Comparison of ENCODE assay signal across 8 cellular contexts in genomic region chr14:30994681-30995620, GRCh38. TPM values are rescaled to one million over a fixed set of nuclear protein-coding genes. Genes with fewer than 3 reads are reported as not detected.
A peak's percentile ranks its signal among the peaks of the same experiment; 100 is the strongest.
DNase-seq lines count a peak whose midpoint lies in the region; ATAC-seq, FAIRE-seq and TF ChIP-seq lines count a peak whose summit lies in the region.

No MANE protein-coding gene starts in this region.

- H3K9me1 ChIP-seq in keratinocyte (ENCODE audit: control insufficient read depth, extremely low read depth, insufficient read depth, low read length), result no peaks in the 10 kb centered on the region

- H4K20me1 ChIP-seq in keratinocyte (ENCODE audit: control insufficient read depth, extremely low read depth, insufficient read depth, low read length), result peaks cover 33% of the 10 kb centered on the region

- H3K9me3 ChIP-seq in RWPE2 (ENCODE audit: severe bottlenecking) (peaks cover 18% of the 10 kb centered on the region), keratinocyte (ENCODE audit: control insufficient read depth, low read depth, low read length) (no peaks in the 10 kb centered on the region)

- H3K4me2 ChIP-seq in keratinocyte (ENCODE audit: control insufficient read depth, extremely low read depth, insufficient read depth, low read depth, low read length), result peak overlapping the region; percentile 43

- H3K4me3 ChIP-seq in RWPE2 (ENCODE audit: severe bottlenecking), result no peak overlapping the region
- H3K4me3 ChIP-seq in keratinocyte (ENCODE audit: control insufficient read depth in 2 of 3, extremely low read depth in 1 of 3, insufficient read depth in 2 of 3, low read depth in 1 of 3, low read length in 3 of 3), result no peak overlapping the region

- H2AFZ ChIP-seq in keratinocyte (ENCODE audit: control insufficient read depth, low read length), result no peak overlapping the region

- TF ChIP-seq CTCF in RWPE2 (IDR thresholded peaks at IDR 0.05; ENCODE audit: poor library complexity, severe bottlenecking), result no peak
- TF ChIP-seq CTCF in keratinocyte (optimal IDR thresholded peaks at IDR 0.05 in 1 of 3, IDR thresholded peaks at IDR 0.05 in 1 of 3, conservative IDR thresholded peaks at IDR 0.05 in 1 of 3; ENCODE audit: extremely low read depth in 1 of 3, insufficient read depth in 2 of 3, low read length in 3 of 3), result no peak

- H3K27ac ChIP-seq in RWPE2 (ENCODE audit: poor library complexity, severe bottlenecking), result peak overlapping the region; percentile 35
- peak overlapping the region; percentile 66 for H3K27ac ChIP-seq in keratinocyte (ENCODE audit: control insufficient read depth, insufficient read depth, low read length)

- peaks cover 33% of the 10 kb centered on the region for H3K36me3 ChIP-seq in RWPE2 (ENCODE audit: low read depth)
- peaks cover 0 to 6% of the 10 kb centered on the region in 2 experiments for H3K36me3 ChIP-seq in keratinocyte (ENCODE audit: control insufficient read depth in 2 of 2, extremely low read depth in 1 of 2, insufficient read depth in 2 of 2, low read length in 2 of 2)

- peak; percentile 53 for FAIRE-seq in keratinocyte (lab: Jason Lieb, UNC)

- H3K27me3 ChIP-seq in RWPE2 (ENCODE audit: insufficient read depth, poor library complexity, severe bottlenecking) (no peaks in the 10 kb centered on the region), keratinocyte (ENCODE audit: control insufficient read depth, extremely low read depth, insufficient read depth, low read length) (no peaks in the 10 kb centered on the region)

- peaks cover 97% of the 10 kb centered on the region for H3K79me2 ChIP-seq in keratinocyte (ENCODE audit: control insufficient read depth, insufficient read depth, low read length)

- ATAC-seq in GM21825 (IDR thresholded peaks at IDR 0.05; ENCODE audit: unreplicated experiment) (peak; percentile 46), RWPE2 (ENCODE audit: low read depth) (peak; percentile 68)

- peak; percentile 25 for DNase-seq in EL
- no peak for DNase-seq in RWPE2 (ENCODE audit: low spot score)
- DNase-seq in keratinocyte (ENCODE audit: low read depth, low spot score), result no peak
- no peak for DNase-seq in 8988T
- DNase-seq in OCI-M2 (lab: John Stamatoyannopoulos, UW; ENCODE audit: unreplicated experiment), result no peak
- DNase-seq in activated CD4-positive, alpha-beta T cell treated with anti-CD3 and anti-CD28 coated beads for 4 hours, result no peak
- DNase-seq in DMS114 treated with DMSO at 0.1 percent for 48 hours (lab: John Stamatoyannopoulos, UW; ENCODE audit: unreplicated experiment), result no peak

- no peak overlapping the region for H3K9ac ChIP-seq in keratinocyte (ENCODE audit: control insufficient read depth, extremely low read depth, insufficient read depth, low read length)

- dilution Hi-C loops in keratinocyte (cut with MboI; ENCODE audit: extremely low pct_ligation_motif_present, low sequenced_read_pairs), result no loop called here

- H3K4me1 ChIP-seq in RWPE2 (ENCODE audit: insufficient read depth, poor library complexity, severe bottlenecking) (peaks cover 14% of the 10 kb centered on the region), keratinocyte (ENCODE audit: control insufficient read depth, extremely low read depth, insufficient read depth, low read length) (peaks cover 30% of the 10 kb centered on the region)

RNA-seq across cellular contexts. Expression of gene AP4S1, which starts 30.5 kb away (rescaled TPM):
- polyA plus RNA-seq in keratinocyte, result 2.5 to 6.2 TPM (median 3.0 TPM) in 3 replicates
- 5.7 TPM for polyA plus RNA-seq in keratinocyte (2011; ENCODE audit: low read depth)
- polyA plus RNA-seq in keratinocyte (2011; cell fraction: cytosol; rRNA removed), result 2.2 and 4.9 TPM in 2 replicates
- polyA plus RNA-seq in keratinocyte (2011; cell fraction: nucleus; rRNA removed), result 2.4 and 2.8 TPM in 2 replicates
- polyA plus RNA-seq in keratinocyte (2012; ENCODE audit: low replicate concordance), result 4.3 TPM in 2 replicates
- 1.1 to 2.3 TPM (median 1.9 TPM) in 3 replicates for polyA minus RNA-seq in keratinocyte
- 2.3 TPM for polyA minus RNA-seq in keratinocyte (2011; cell fraction: cytosol; rRNA and poly(A)+ RNA removed)
- 0.95 and 3.3 TPM in 2 replicates for polyA minus RNA-seq in keratinocyte (2011; cell fraction: nucleus; rRNA and poly(A)+ RNA removed)

RNA-seq across cellular contexts. Expression of gene STRN3, which starts 31.2 kb away (rescaled TPM):
- polyA plus RNA-seq in keratinocyte, result 25.3 to 38.1 TPM (median 29.0 TPM) in 3 replicates
- polyA plus RNA-seq in keratinocyte (2011; ENCODE audit: low read depth), result 145 TPM
- 16.7 and 31.5 TPM in 2 replicates for polyA plus RNA-seq in keratinocyte (2011; cell fraction: cytosol; rRNA removed)
- 34.3 and 41.9 TPM in 2 replicates for polyA plus RNA-seq in keratinocyte (2011; cell fraction: nucleus; rRNA removed)
- 29.8 and 35.7 TPM in 2 replicates for polyA plus RNA-seq in keratinocyte (2012; ENCODE audit: low replicate concordance)
- polyA minus RNA-seq in keratinocyte, result 18.0 to 74.1 TPM (median 41.0 TPM) in 3 replicates
- polyA minus RNA-seq in keratinocyte (2011; cell fraction: cytosol; rRNA and poly(A)+ RNA removed), result 24.6 TPM
- polyA minus RNA-seq in keratinocyte (2011; cell fraction: nucleus; rRNA and poly(A)+ RNA removed), result 56.3 and 132 TPM in 2 replicates
